Comparison of ENCODE assay signal across 2 cellular contexts in the genomic region with DNA sequence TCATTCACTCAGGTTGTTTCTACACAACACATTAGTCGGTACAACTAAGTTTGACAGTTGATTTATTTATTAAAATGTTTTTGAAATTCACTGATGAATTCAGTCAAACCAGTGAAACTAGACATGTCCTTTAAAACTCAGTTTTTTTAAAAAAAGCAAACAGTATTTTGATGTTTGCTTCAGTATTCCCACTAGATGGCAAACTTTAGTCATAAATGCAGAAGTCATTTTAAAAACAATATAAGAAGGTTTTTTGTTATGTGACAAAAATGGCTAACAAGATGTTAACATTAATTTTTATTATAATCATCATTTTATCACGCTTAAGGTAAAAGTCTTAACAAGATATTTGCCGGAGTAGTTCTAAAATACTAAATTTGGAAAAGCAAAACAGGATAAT.
TF ChIP-seq lines count a peak whose summit lies in the region.

No MANE protein-coding gene starts in this region.

TF ChIP-seq in SK-N-SH, 30 proteins besides CTCF, POLR2A, EP300 and RAD21:
- TF ChIP-seq FOXM1 (IDR thresholded peaks at IDR 0.05; ENCODE audit: low read depth) (no peak), SMC3 (IDR thresholded peaks at IDR 0.05; ENCODE audit: low read depth, low read length) (peak; percentile 10; the same call in 1 of the 2 replicates)

TF ChIP-seq in SK-N-SH treated with all-trans-retinoic acid at 6 μM for 48 hours, 23 proteins besides CTCF, POLR2A, EP300 and RAD21:
- TF ChIP-seq ZFP3 (CRISPR knock-in tag; IDR thresholded peaks at IDR 0.05) (no peak), TSHZ2 (CRISPR knock-in tag; IDR thresholded peaks at IDR 0.05) (no peak), ISL1 (CRISPR knock-in tag; IDR thresholded peaks at IDR 0.05) (no peak), CREB5 (CRISPR knock-in tag; IDR thresholded peaks at IDR 0.05; ENCODE audit: low read depth) (no peak), TOX (CRISPR knock-in tag; IDR thresholded peaks at IDR 0.05; ENCODE audit: borderline replicate concordance) (no peak), ZNF8 (CRISPR knock-in tag; IDR thresholded peaks at IDR 0.05) (no peak), RARB (CRISPR knock-in tag; IDR thresholded peaks at IDR 0.05) (no peak), PPARA (CRISPR knock-in tag; IDR thresholded peaks at IDR 0.05; ENCODE audit: borderline replicate concordance) (no peak), CSDC2 (CRISPR knock-in tag; IDR thresholded peaks at IDR 0.05) (no peak), ESRRG (CRISPR knock-in tag; IDR thresholded peaks at IDR 0.05) (no peak), TCF4 (CRISPR knock-in tag; IDR thresholded peaks at IDR 0.05; ENCODE audit: borderline replicate concordance) (no peak), ZFP30 (CRISPR knock-in tag; IDR thresholded peaks at IDR 0.05) (no peak), ZC3H10 (CRISPR knock-in tag; IDR thresholded peaks at IDR 0.05) (no peak)
- TF ChIP-seq, protein P1, sequence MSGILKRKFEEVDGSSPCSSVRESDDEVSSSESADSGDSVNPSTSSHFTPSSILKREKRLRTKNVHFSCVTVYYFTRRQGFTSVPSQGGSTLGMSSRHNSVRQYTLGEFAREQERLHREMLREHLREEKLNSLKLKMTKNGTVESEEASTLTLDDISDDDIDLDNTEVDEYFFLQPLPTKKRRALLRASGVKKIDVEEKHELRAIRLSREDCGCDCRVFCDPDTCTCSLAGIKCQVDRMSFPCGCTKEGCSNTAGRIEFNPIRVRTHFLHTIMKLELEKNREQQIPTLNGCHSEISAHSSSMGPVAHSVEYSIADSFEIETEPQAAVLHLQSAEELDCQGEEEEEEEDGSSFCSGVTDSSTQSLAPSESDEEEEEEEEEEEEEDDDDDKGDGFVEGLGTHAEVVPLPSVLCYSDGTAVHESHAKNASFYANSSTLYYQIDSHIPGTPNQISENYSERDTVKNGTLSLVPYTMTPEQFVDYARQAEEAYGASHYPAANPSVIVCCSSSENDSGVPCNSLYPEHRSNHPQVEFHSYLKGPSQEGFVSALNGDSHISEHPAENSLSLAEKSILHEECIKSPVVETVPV (CRISPR knock-in tag; IDR thresholded peaks at IDR 0.05) = no peak
